Comparison of ENCODE assay signal across 9 cellular contexts in the genomic region with DNA sequence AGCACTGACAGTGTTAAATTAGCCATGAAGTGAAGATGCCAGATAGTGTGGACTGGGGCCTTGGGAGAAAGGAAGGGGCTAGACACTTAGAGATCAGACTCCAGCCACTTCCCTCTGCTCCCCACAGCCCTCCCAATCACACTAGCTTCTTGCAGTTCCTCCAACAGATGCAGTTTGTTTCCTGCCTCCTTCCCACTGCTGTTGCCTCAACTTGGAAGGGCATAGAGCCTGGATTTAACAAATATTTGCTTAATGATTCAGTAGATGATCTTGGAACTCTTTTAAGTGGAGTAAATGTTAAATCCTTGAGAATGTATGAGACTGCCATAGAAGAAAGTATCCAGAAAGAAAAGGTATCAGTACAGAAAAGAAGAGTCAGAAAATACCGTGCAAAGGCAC. TPM values are rescaled to one million over a fixed set of nuclear protein-coding genes. Genes with fewer than 3 reads are reported as not detected.
DNase-seq lines count a peak whose midpoint lies in the region; ATAC-seq and TF ChIP-seq lines count a peak whose summit lies in the region.
"Had no signal": no experiment of that assay in that cellular context is flagged by ENCODE, and none has a peak within 500 bp of the region (broad histone marks: within the 10 kb centered on the region; RNA-seq: fewer than 3 reads in every experiment).

No MANE protein-coding gene starts in this region.

- no peaks in the 10 kb centered on the region for H3K9me3 ChIP-seq in adipocyte (ENCODE audit: control insufficient read depth, low read length)
- H3K9me3 ChIP-seq in tibial artery, result no peaks in the 10 kb centered on the region

- ATAC-seq in left colon (no peak), HG02610 (IDR thresholded peaks at IDR 0.05; ENCODE audit: unreplicated experiment) (no peak)
- ATAC-seq: GM12878 had no signal

- H3K9me3 Mint-ChIP-seq in activated naive CD4-positive, alpha-beta T cell treated with anti-CD3 and anti-CD28 coated beads, Interleukin-2, amount 50 U/mL, for 24 hours, result no peaks in the 10 kb centered on the region

- H3K36me3 ChIP-seq in adipocyte (ENCODE audit: control insufficient read depth, insufficient read depth, low read length, severe bottlenecking) (peaks cover 19% of the 10 kb centered on the region), tibial artery (peaks cover 9 to 20% (median 16%) of the 10 kb centered on the region in 3 donors)

- intact Hi-C loops in left colon (cut with DNase I, micrococcal nuclease), result loop anchor here in 1 of 2 donors (10.0 kb wide), 1 partner anchor 95 kb away; no protein-coding TSS in a partner anchor
- intact Hi-C loops in tibial artery (cut with DNase I; ENCODE audit: low total_unique reads), result loop anchor here (5.0 kb wide), 2 partner anchors 52 to 262 kb away; partner anchors contain the start of genes CLK1, HYCC2 and NDUFB3

- H3K36me3 Mint-ChIP-seq in activated naive CD4-positive, alpha-beta T cell treated with anti-CD3 and anti-CD28 coated beads, Interleukin-2, amount 50 U/mL, for 24 hours, result peaks cover 13% of the 10 kb centered on the region

- TF ChIP-seq CTCF in tibial artery (IDR thresholded peaks at IDR 0.05), result no peak

- H3K4me3 Mint-ChIP-seq in activated naive CD4-positive, alpha-beta T cell treated with anti-CD3 and anti-CD28 coated beads, Interleukin-2, amount 50 U/mL, for 24 hours, result peak overlapping the region; percentile 99

- H3K9ac ChIP-seq in adipocyte (ENCODE audit: low read length), result peak overlapping the region; percentile 99

- H3K4me1 Mint-ChIP-seq in activated naive CD4-positive, alpha-beta T cell treated with anti-CD3 and anti-CD28 coated beads, Interleukin-2, amount 50 U/mL, for 24 hours, result peaks cover 29% of the 10 kb centered on the region

- H3K27me3 Mint-ChIP-seq in activated naive CD4-positive, alpha-beta T cell treated with anti-CD3 and anti-CD28 coated beads, Interleukin-2, amount 50 U/mL, for 24 hours, result no peaks in the 10 kb centered on the region

- peak overlapping the region; percentile 94 to 100 for H3K27ac ChIP-seq in tibial artery

- H3K27me3 ChIP-seq in adipocyte (replicated peaks; ENCODE audit: control insufficient read depth, insufficient read depth, low read length) (no peaks in the 10 kb centered on the region), tibial artery (no peaks in the 10 kb centered on the region)

- DNase-seq in activated naive CD4-positive, alpha-beta T cell treated with Interleukin-2 at 50 U/mL for 16 hours, result no peak
- DNase-seq in adipocyte (ENCODE audit: low read depth), result peak; percentile 68
- DNase-seq in left colon, result peak; percentile 13 to 31
- DNase-seq in tibial artery, result peak in 1 of 2 donors; percentile 72
- no peak for DNase-seq in cerebellum (ENCODE audit: low spot score)
- no peak for DNase-seq in NCI-H1105 treated with DMSO at 0.1 percent for 48 hours (lab: John Stamatoyannopoulos, UW)

- H3K4me1 ChIP-seq in adipocyte (ENCODE audit: control insufficient read depth, insufficient read depth, low read length) (peaks cover 47% of the 10 kb centered on the region), tibial artery (peaks cover 0 to 53% (median 31%) of the 10 kb centered on the region in 4 donors)

- H3K4me3 ChIP-seq in adipocyte (ENCODE audit: low read length) (peak overlapping the region; percentile 87), tibial artery (peak overlapping the region; percentile 84 to 100)

- H3K27ac Mint-ChIP-seq in activated naive CD4-positive, alpha-beta T cell treated with anti-CD3 and anti-CD28 coated beads, Interleukin-2, amount 50 U/mL, for 24 hours, result peak overlapping the region; percentile 91

RNA-seq across cellular contexts. Expression of gene BZW1, which starts 1.5 kb away (rescaled TPM):
- total RNA-seq in left colon, result 100 to 1,000 TPM; 211 to 240 TPM
- 290 TPM for total RNA-seq in cerebellum

RNA-seq across cellular contexts. Expression of gene CLK1, which starts 54.2 kb away (rescaled TPM):
- total RNA-seq in left colon (10 to 100 TPM; 60.3 to 61.9 TPM), cerebellum (206 TPM)

Comparison
In these comparisons a context has a peak if more than half of its experiments do, and no peak if none do; other contexts are left out.
1. DNase-seq: peak in adipocyte (single experiment) and left colon (2 of 2); none in activated naive CD4-positive, alpha-beta T cell treated with Interleukin-2 at 50 U/mL for 16 hours (single experiment), cerebellum (single experiment) and NCI-H1105 treated with DMSO at 0.1 percent for 48 hours (single experiment).